Comparison of ENCODE assay signal across 8 cellular contexts in genomic region chr7:104984591-104985258, GRCh38. TPM values are rescaled to one million over a fixed set of nuclear protein-coding genes. Genes with fewer than 3 reads are reported as not detected.
DNase-seq lines count a peak whose midpoint lies in the region; ATAC-seq and TF ChIP-seq lines count a peak whose summit lies in the region.

No MANE protein-coding gene starts in this region.

- intact Hi-C loops in activated CD4-positive, alpha-beta memory T cell treated with anti-CD3 and anti-CD28 coated beads for 36 hours (cut with micrococcal nuclease) = loop anchor here (1.0 to 5.0 kb wide), 4 partner anchors 11 to 113 kb away; no protein-coding TSS in a partner anchor

- H3K27me3 Mint-ChIP-seq in activated CD4-positive, alpha-beta memory T cell treated with anti-CD3 and anti-CD28 coated beads for 36 hours = no peaks in the 10 kb centered on the region

- POLR2A ChIA-PET in SK-N-SH (lab: Yijun Ruan, JAX) = interaction anchor here (1.1 to 3.4 kb wide), 3 partner anchors 17 to 30 kb away, joined by 4 to 68 read pairs (median 10); partner anchors contain the start of gene KMT2E
- POLR2A ChIA-PET in activated CD4-positive, alpha-beta memory T cell treated with anti-CD3 and anti-CD28 coated beads for 36 hours (lab: Charles Lee) = interaction anchor here (1.0 to 5.8 kb wide), 6 partner anchors 11 to 404 kb away, joined by 3 to 202 read pairs (median 4); partner anchors contain the start of genes KMT2E and SRPK2

- CTCF ChIA-PET in SK-N-SH (lab: Yijun Ruan, JAX) = interaction anchor here (0.7 to 7.2 kb wide), 6 partner anchors 17 to 1583 kb away, joined by 3 to 70 read pairs (median 6); partner anchors contain the start of gene KMT2E
- CTCF ChIA-PET in activated CD4-positive, alpha-beta memory T cell treated with anti-CD3 and anti-CD28 coated beads for 36 hours (lab: Charles Lee) = interaction anchor here (1.7 to 8.0 kb wide), 6 partner anchors 23 to 62 kb away, joined by 5 to 80 read pairs (median 30); partner anchors contain the start of gene KMT2E

- H3K27ac ChIP-seq in SK-N-SH (ENCODE audit: low read depth in 2 of 2, low read length in 1 of 2) (peak overlapping the region; percentile 98 to 100), iPS-18a (ENCODE audit: low read length) (no peak overlapping the region)

- H3K27me3 ChIP-seq in SK-N-SH (ENCODE audit: insufficient read depth) = no peaks in the 10 kb centered on the region
- H3K27me3 ChIP-seq in iPS-18a (ENCODE audit: control insufficient read depth, insufficient read depth, low read length) = no peaks in the 10 kb centered on the region

- H3K4me1 ChIP-seq in SK-N-SH (ENCODE audit: control insufficient read depth in 1 of 2, insufficient read depth in 2 of 2, low read depth in 1 of 2, low read length in 1 of 2) = peaks cover 38 to 41% of the 10 kb centered on the region in 2 experiments
- peaks cover 26% of the 10 kb centered on the region for H3K4me1 ChIP-seq in iPS-18a (ENCODE audit: control insufficient read depth, low read depth, low read length)

- H4K20me1 ChIP-seq in SK-N-SH (ENCODE audit: insufficient read depth) = peaks cover 20% of the 10 kb centered on the region

- peak overlapping the region; percentile 87 for H3K4me2 ChIP-seq in SK-N-SH

- peak overlapping the region; percentile 61; the same call in 1 of the 2 replicates for H2AFZ ChIP-seq in SK-N-SH (ENCODE audit: low read depth)

- H3K9me2 ChIP-seq in SK-N-SH = no peaks in the 10 kb centered on the region

- H3K79me2 ChIP-seq in SK-N-SH (ENCODE audit: insufficient read depth) = peaks cover 35% of the 10 kb centered on the region

- H3K36me3 ChIP-seq in SK-N-SH (replicated peaks in 1 of 2; ENCODE audit: control insufficient read depth in 1 of 2, insufficient read depth in 2 of 2, low read length in 1 of 2) (peaks cover 24 to 45% of the 10 kb centered on the region in 2 experiments), iPS-18a (ENCODE audit: control insufficient read depth, low read depth, low read length) (no peaks in the 10 kb centered on the region)

- no peak for TF ChIP-seq CTCF in SK-N-SH (IDR thresholded peaks at IDR 0.05)

- no peaks in the 10 kb centered on the region for H3K9me3 Mint-ChIP-seq in activated CD4-positive, alpha-beta memory T cell treated with anti-CD3 and anti-CD28 coated beads for 36 hours

- peaks cover 67% of the 10 kb centered on the region for H3F3A ChIP-seq in SK-N-SH (replicated peaks; ENCODE audit: insufficient read depth)

- H3K9me3 ChIP-seq in SK-N-SH = no peaks in the 10 kb centered on the region
- no peaks in the 10 kb centered on the region for H3K9me3 ChIP-seq in iPS-18a (ENCODE audit: control insufficient read depth, low read depth, low read length)

- H3K9ac ChIP-seq in SK-N-SH = peak overlapping the region; percentile 96
- peak overlapping the region; percentile 89 for H3K9ac ChIP-seq in iPS-18a (ENCODE audit: low read length)

- TF ChIP-seq EP300 in SK-N-SH (IDR thresholded peaks at IDR 0.05; ENCODE audit: borderline replicate concordance in 1 of 2, low read depth in 1 of 2, low read length in 1 of 2) = no peak

- WGBS in SK-N-SH (ENCODE audit: low lambda C conversion rate) = 48% methylated on average over 7 of the region's 7 CpGs

- no peak for ATAC-seq in SK-N-SH treated with all-trans-retinoic acid at 6 μM for 48 hours
- ATAC-seq in HG02938 (IDR thresholded peaks at IDR 0.05; ENCODE audit: unreplicated experiment) = no peak
- no peak for ATAC-seq in HG03354 (IDR thresholded peaks at IDR 0.05; ENCODE audit: poor library complexity, severe bottlenecking, unreplicated experiment)

- DNase-seq in SK-N-SH = no peak
- DNase-seq in activated CD4-positive, alpha-beta memory T cell treated with anti-CD3 and anti-CD28 coated beads for 36 hours = no peak
- DNase-seq in superior temporal gyrus (ENCODE audit: extremely low spot score) = peak; percentile 56
- DNase-seq in NCI-H2196 (lab: John Stamatoyannopoulos, UW; ENCODE audit: unreplicated experiment) = no peak

- H3K4me3 ChIP-seq in SK-N-SH (ENCODE audit: low read depth in 2 of 2, low read length in 1 of 2) (peak overlapping the region; percentile 67 to 93), iPS-18a (ENCODE audit: low read length) (peak overlapping the region; percentile 71)

- peak overlapping the region; percentile 100 for H3K4me3 Mint-ChIP-seq in activated CD4-positive, alpha-beta memory T cell treated with anti-CD3 and anti-CD28 coated beads for 36 hours

- peaks cover 69% of the 10 kb centered on the region for H3K4me1 Mint-ChIP-seq in activated CD4-positive, alpha-beta memory T cell treated with anti-CD3 and anti-CD28 coated beads for 36 hours (ENCODE audit: low read depth)

- peak overlapping the region; percentile 100 for H3K27ac Mint-ChIP-seq in activated CD4-positive, alpha-beta memory T cell treated with anti-CD3 and anti-CD28 coated beads for 36 hours

- no peak for TF ChIP-seq RAD21 in SK-N-SH (IDR thresholded peaks at IDR 0.05; ENCODE audit: low read length)

- peaks cover 24% of the 10 kb centered on the region for H3K36me3 Mint-ChIP-seq in activated CD4-positive, alpha-beta memory T cell treated with anti-CD3 and anti-CD28 coated beads for 36 hours

TF ChIP-seq in SK-N-SH, 30 proteins besides CTCF, POLR2A, EP300 and RAD21:
- TF ChIP-seq NRF1 (IDR thresholded peaks at IDR 0.05; ENCODE audit: low read depth, low read length) (0 out of 2 replicates have a peak, but pooled peaks have one; percentile 2), MAX (IDR thresholded peaks at IDR 0.05; ENCODE audit: low read depth) (no peak), EZH2phosphoT487 (IDR thresholded peaks at IDR 0.05; ENCODE audit: borderline replicate concordance, low read depth) (no peak), GATA2 (CRISPR knock-in tag; IDR thresholded peaks at IDR 0.05) (no peak)

TF ChIP-seq in SK-N-SH treated with all-trans-retinoic acid at 6 μM for 48 hours, 23 proteins besides CTCF, POLR2A, EP300 and RAD21:
- no peak for TF ChIP-seq ISL1 (CRISPR knock-in tag; IDR thresholded peaks at IDR 0.05)
- no peak for TF ChIP-seq CREB5 (CRISPR knock-in tag; IDR thresholded peaks at IDR 0.05; ENCODE audit: low read depth)
- TF ChIP-seq CSRNP3 (CRISPR knock-in tag; IDR thresholded peaks at IDR 0.05) = no peak
- TF ChIP-seq SNAI2 (CRISPR knock-in tag; IDR thresholded peaks at IDR 0.05) = no peak
- TF ChIP-seq ZNF8 (CRISPR knock-in tag; IDR thresholded peaks at IDR 0.05) = no peak
- TF ChIP-seq GLIS3 (CRISPR knock-in tag; IDR thresholded peaks at IDR 0.05) = no peak
- TF ChIP-seq OSR1 (CRISPR knock-in tag; IDR thresholded peaks at IDR 0.05) = no peak

RNA-seq across cellular contexts. Expression of gene KMT2E, which starts 29.3 kb away (rescaled TPM):
- polyA plus RNA-seq in SK-N-SH (2012; rRNA removed) = 6.4 and 6.9 TPM in 2 replicates
- 9.0 and 9.1 TPM in 2 replicates for polyA plus RNA-seq in SK-N-SH (2012; cell fraction: cytosol; rRNA removed)
- polyA plus RNA-seq in SK-N-SH (2012; cell fraction: nucleus; rRNA removed) = 18.7 and 26.4 TPM in 2 replicates
- total RNA-seq in activated CD4-positive, alpha-beta memory T cell treated with anti-CD3 and anti-CD28 coated beads for 36 hours = 10 to 100 TPM; 92.1 to 98.6 TPM
